ENCODE assay signal across 9 cellular contexts in the genomic region with DNA sequence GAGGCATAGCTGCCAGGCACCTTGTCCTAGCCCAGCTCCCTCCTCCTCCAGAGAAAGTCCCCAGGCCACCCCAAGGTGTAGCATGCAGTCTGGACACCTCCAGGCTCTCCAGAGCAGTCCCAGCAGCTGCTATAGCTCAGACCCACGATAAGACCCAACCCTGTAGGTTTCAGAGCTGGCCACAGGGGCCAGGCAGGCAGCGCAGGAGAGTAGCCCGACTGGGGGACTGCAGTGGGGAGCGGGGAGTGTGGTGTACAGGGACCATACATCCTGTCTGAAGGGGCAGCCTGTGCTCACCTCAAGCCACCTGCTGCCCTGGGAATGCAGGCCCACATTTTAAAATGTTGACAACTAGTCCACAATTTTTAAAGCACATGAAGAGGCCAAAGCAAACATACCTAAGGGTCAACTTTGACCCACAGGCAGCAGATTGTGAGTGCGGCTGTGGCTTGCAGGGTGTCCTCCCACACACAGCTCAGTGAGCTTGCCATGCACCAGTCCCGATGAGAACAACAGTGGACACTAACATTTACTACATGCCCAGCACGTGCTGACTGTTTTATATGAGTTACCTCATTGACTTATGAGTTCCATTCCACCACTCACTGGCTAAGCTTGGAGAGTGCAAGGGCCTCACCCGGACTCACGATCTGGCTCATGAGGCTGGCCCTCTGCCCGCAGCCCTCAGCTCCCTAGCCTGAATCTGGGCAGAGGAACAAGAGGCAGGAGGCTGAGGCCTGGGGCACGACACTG.
DNase-seq lines count a peak whose midpoint lies in the region; ATAC-seq and TF ChIP-seq lines count a peak whose summit lies in the region.
"Had no signal": no experiment of that assay in that cellular context is flagged by ENCODE, and none has a peak within 500 bp of the region (broad histone marks: within the 10 kb centered on the region; RNA-seq: fewer than 3 reads in every experiment).

No MANE protein-coding gene starts in this region.

- peaks cover 0 to 13% of the 10 kb centered on the region in 2 donors for H3K4me1 ChIP-seq in breast epithelium
- H3K4me1 ChIP-seq in SK-N-SH (ENCODE audit: control insufficient read depth in 1 of 2, insufficient read depth in 2 of 2, low read depth in 1 of 2, low read length in 1 of 2) = peaks cover 9 to 66% of the 10 kb centered on the region in 2 experiments; a peak in 3 of 4 replicates

- H3K4me1 Mint-ChIP-seq in MCF 10A (ENCODE audit: insufficient read depth, unreplicated experiment) = peaks cover 22% of the 10 kb centered on the region
- H3K4me1 Mint-ChIP-seq in activated CD8-positive, alpha-beta T cell treated with anti-CD3 and anti-CD28 coated beads, Interleukin-2, amount 10 ng/mL, durations not matched to agents 7 days and 5 days (ENCODE audit: low read depth) = no peaks in the 10 kb centered on the region

- DNase-seq in breast epithelium (ENCODE audit: low spot score in 2 of 2) (peak; percentile 22 to 58), MCF 10A (ENCODE audit: unreplicated experiment) (no peak), fibroblast of peridontal ligament (ENCODE audit: extremely low read depth) (peak; percentile 9), myocyte (ENCODE audit: low read depth) (peak; percentile 39), SK-N-SH (no peak), mesenteric fat pad (ENCODE audit: low spot score) (no peak)
- no peak for DNase-seq in stimulated activated CD4-positive, alpha-beta T cell treated with anti-CD3 and anti-CD28 coated beads, Interleukin-4, amount 100 ng/mL, for 4 hours
- no peak for DNase-seq in activated CD8-positive, alpha-beta T cell treated with anti-CD3 and anti-CD28 coated beads, Interleukin-2, amount 10 ng/mL, durations not matched to agents 7 days and 5 days
- DNase-seq: posterior cingulate gyrus had no signal

- H3K9me2 ChIP-seq in SK-N-SH = no peaks in the 10 kb centered on the region

- no peak overlapping the region for H3K9ac ChIP-seq in SK-N-SH

- H3K9me3 Mint-ChIP-seq in MCF 10A (ENCODE audit: unreplicated experiment) = no peaks in the 10 kb centered on the region
- H3K9me3 Mint-ChIP-seq in activated CD8-positive, alpha-beta T cell treated with anti-CD3 and anti-CD28 coated beads, Interleukin-2, amount 10 ng/mL, durations not matched to agents 7 days and 5 days (ENCODE audit: insufficient read depth) = no peaks in the 10 kb centered on the region

- no peaks in the 10 kb centered on the region for H3K79me2 ChIP-seq in SK-N-SH (ENCODE audit: insufficient read depth)

- H3K9me3 ChIP-seq in breast epithelium (no peaks in the 10 kb centered on the region), SK-N-SH (no peaks in the 10 kb centered on the region)

- WGBS in SK-N-SH (ENCODE audit: low lambda C conversion rate) = 83% methylated on average over 10 of the region's 11 CpGs

- BruUV-seq in MCF 10A (replicated peaks; lab: Mats Ljungman, UMichigan) = no TSS peak

- H3K36me3 ChIP-seq in breast epithelium (no peaks in the 10 kb centered on the region), SK-N-SH (replicated peaks in 1 of 2; ENCODE audit: control insufficient read depth in 1 of 2, insufficient read depth in 2 of 2, low read length in 1 of 2) (no peaks in the 10 kb centered on the region)

- H3K27ac ChIP-seq in breast epithelium = no peak overlapping the region
- peak overlapping the region in 1 of 2 experiments; percentile 3; a peak in 1 of 4 replicates for H3K27ac ChIP-seq in SK-N-SH (ENCODE audit: low read depth in 2 of 2, low read length in 1 of 2)

- H4K20me1 ChIP-seq in SK-N-SH (ENCODE audit: insufficient read depth) = no peaks in the 10 kb centered on the region

- TF ChIP-seq EP300 in SK-N-SH (IDR thresholded peaks at IDR 0.05; ENCODE audit: borderline replicate concordance in 1 of 2, low read depth in 1 of 2, low read length in 1 of 2) = no peak

- no peak for TF ChIP-seq CTCF in breast epithelium (IDR thresholded peaks at IDR 0.05)
- no peak for TF ChIP-seq CTCF in MCF 10A (IDR thresholded peaks at IDR 0.05; ENCODE audit: unreplicated experiment)
- TF ChIP-seq CTCF in SK-N-SH (IDR thresholded peaks at IDR 0.05) = no peak

- no peak for TF ChIP-seq POLR2A in breast epithelium (IDR thresholded peaks at IDR 0.05)

- H3K4me3 Mint-ChIP-seq in MCF 10A (ENCODE audit: unreplicated experiment) = no peak overlapping the region
- no peak overlapping the region for H3K4me3 Mint-ChIP-seq in activated CD8-positive, alpha-beta T cell treated with anti-CD3 and anti-CD28 coated beads, Interleukin-2, amount 10 ng/mL, durations not matched to agents 7 days and 5 days

- no peak overlapping the region for H3K27ac Mint-ChIP-seq in MCF 10A (ENCODE audit: low read depth, unreplicated experiment)
- no peak overlapping the region for H3K27ac Mint-ChIP-seq in activated CD8-positive, alpha-beta T cell treated with anti-CD3 and anti-CD28 coated beads, Interleukin-2, amount 10 ng/mL, durations not matched to agents 7 days and 5 days

- H3K27me3 ChIP-seq in breast epithelium = no peaks in the 10 kb centered on the region
- no peaks in the 10 kb centered on the region for H3K27me3 ChIP-seq in SK-N-SH (ENCODE audit: insufficient read depth)

- no peak overlapping the region for H3K4me2 ChIP-seq in SK-N-SH

- intact Hi-C loops in breast epithelium (cut with DNase I; ENCODE audit: low total_unique reads) = no loop called here
- intact Hi-C loops in MCF 10A (cut with micrococcal nuclease) = no loop called here

- H3K27me3 Mint-ChIP-seq in MCF 10A (ENCODE audit: insufficient read depth, unreplicated experiment) = no peaks in the 10 kb centered on the region
- H3K27me3 Mint-ChIP-seq in activated CD8-positive, alpha-beta T cell treated with anti-CD3 and anti-CD28 coated beads, Interleukin-2, amount 10 ng/mL, durations not matched to agents 7 days and 5 days (ENCODE audit: low read depth) = no peaks in the 10 kb centered on the region

- ATAC-seq in activated CD8-positive, alpha-beta T cell treated with anti-CD3 and anti-CD28 coated beads, Interleukin-2, amount 10 ng/mL, durations not matched to agents 7 days and 5 days = no peak

- POLR2A ChIA-PET in MCF 10A (lab: Yijun Ruan, JAX) = no interaction called here
- POLR2A ChIA-PET in SK-N-SH (lab: Yijun Ruan, JAX) = no interaction called here
- POLR2A ChIA-PET in activated CD8-positive, alpha-beta T cell treated with anti-CD3 and anti-CD28 coated beads, Interleukin-2, amount 10 ng/mL, durations not matched to agents 7 days and 5 days (lab: Charles Lee) = no interaction called here

- no peak for TF ChIP-seq RAD21 in SK-N-SH (IDR thresholded peaks at IDR 0.05; ENCODE audit: low read length)

- H2AFZ ChIP-seq in SK-N-SH (ENCODE audit: low read depth) = no peak overlapping the region

- CTCF ChIA-PET in MCF 10A (lab: Yijun Ruan, JAX) = interaction anchor here (0.8 kb wide), 1 partner anchor 172 kb away, joined by 3 read pairs; no protein-coding TSS in a partner anchor
- CTCF ChIA-PET in SK-N-SH (lab: Yijun Ruan, JAX) = interaction anchor here (0.8 to 1.6 kb wide), 5 partner anchors 16 to 190 kb away, joined by 3 to 4 read pairs (median 3); no protein-coding TSS in a partner anchor
- CTCF ChIA-PET in activated CD8-positive, alpha-beta T cell treated with anti-CD3 and anti-CD28 coated beads, Interleukin-2, amount 10 ng/mL, durations not matched to agents 7 days and 5 days (lab: Charles Lee) = no interaction called here

- H3K4me3 ChIP-seq in breast epithelium = no peak overlapping the region
- H3K4me3 ChIP-seq in SK-N-SH (ENCODE audit: low read depth in 2 of 2, low read length in 1 of 2) = no peak overlapping the region

- H3F3A ChIP-seq in SK-N-SH (replicated peaks; ENCODE audit: insufficient read depth) = no peaks in the 10 kb centered on the region

- no peaks in the 10 kb centered on the region for H3K36me3 Mint-ChIP-seq in MCF 10A (ENCODE audit: insufficient read depth, unreplicated experiment)
- no peaks in the 10 kb centered on the region for H3K36me3 Mint-ChIP-seq in activated CD8-positive, alpha-beta T cell treated with anti-CD3 and anti-CD28 coated beads, Interleukin-2, amount 10 ng/mL, durations not matched to agents 7 days and 5 days (ENCODE audit: low read depth)

TF ChIP-seq in SK-N-SH, 30 proteins besides CTCF, POLR2A, EP300 and RAD21 (continues in another document):
- TF ChIP-seq, protein P1, sequence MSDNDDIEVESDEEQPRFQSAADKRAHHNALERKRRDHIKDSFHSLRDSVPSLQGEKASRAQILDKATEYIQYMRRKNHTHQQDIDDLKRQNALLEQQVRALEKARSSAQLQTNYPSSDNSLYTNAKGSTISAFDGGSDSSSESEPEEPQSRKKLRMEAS (IDR thresholded peaks at IDR 0.05; ENCODE audit: low read depth) = no peak
- TF ChIP-seq MEF2A (IDR thresholded peaks at IDR 0.05; ENCODE audit: borderline replicate concordance, low read depth) (no peak), JUND (IDR thresholded peaks at IDR 0.05) (no peak), POLR2AphosphoS5 (IDR thresholded peaks at IDR 0.05; ENCODE audit: low read depth, low read length) (no peak), FOXM1 (IDR thresholded peaks at IDR 0.05; ENCODE audit: low read depth) (no peak), TEAD4 (IDR thresholded peaks at IDR 0.05; ENCODE audit: borderline replicate concordance, insufficient read depth) (no peak), ELF1 (IDR thresholded peaks at IDR 0.05) (no peak), NFIC (IDR thresholded peaks at IDR 0.05; ENCODE audit: borderline replicate concordance) (no peak)
- TF ChIP-seq, protein P2, sequence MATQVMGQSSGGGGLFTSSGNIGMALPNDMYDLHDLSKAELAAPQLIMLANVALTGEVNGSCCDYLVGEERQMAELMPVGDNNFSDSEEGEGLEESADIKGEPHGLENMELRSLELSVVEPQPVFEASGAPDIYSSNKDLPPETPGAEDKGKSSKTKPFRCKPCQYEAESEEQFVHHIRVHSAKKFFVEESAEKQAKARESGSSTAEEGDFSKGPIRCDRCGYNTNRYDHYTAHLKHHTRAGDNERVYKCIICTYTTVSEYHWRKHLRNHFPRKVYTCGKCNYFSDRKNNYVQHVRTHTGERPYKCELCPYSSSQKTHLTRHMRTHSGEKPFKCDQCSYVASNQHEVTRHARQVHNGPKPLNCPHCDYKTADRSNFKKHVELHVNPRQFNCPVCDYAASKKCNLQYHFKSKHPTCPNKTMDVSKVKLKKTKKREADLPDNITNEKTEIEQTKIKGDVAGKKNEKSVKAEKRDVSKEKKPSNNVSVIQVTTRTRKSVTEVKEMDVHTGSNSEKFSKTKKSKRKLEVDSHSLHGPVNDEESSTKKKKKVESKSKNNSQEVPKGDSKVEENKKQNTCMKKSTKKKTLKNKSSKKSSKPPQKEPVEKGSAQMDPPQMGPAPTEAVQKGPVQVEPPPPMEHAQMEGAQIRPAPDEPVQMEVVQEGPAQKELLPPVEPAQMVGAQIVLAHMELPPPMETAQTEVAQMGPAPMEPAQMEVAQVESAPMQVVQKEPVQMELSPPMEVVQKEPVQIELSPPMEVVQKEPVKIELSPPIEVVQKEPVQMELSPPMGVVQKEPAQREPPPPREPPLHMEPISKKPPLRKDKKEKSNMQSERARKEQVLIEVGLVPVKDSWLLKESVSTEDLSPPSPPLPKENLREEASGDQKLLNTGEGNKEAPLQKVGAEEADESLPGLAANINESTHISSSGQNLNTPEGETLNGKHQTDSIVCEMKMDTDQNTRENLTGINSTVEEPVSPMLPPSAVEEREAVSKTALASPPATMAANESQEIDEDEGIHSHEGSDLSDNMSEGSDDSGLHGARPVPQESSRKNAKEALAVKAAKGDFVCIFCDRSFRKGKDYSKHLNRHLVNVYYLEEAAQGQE (IDR thresholded peaks at IDR 0.05; ENCODE audit: low read depth, low read length) = no peak

Comparison
In these comparisons a context has a peak if more than half of its experiments do, and no peak if none do; other contexts are left out.
1. DNase-seq: peak in breast epithelium (2 of 2), fibroblast of peridontal ligament (single experiment) and myocyte (single experiment); none in MCF 10A (single experiment), SK-N-SH (single experiment), stimulated activated CD4-positive, alpha-beta T cell treated with anti-CD3 and anti-CD28 coated beads, Interleukin-4, amount 100 ng/mL, for 4 hours (0 of 2), activated CD8-positive, alpha-beta T cell treated with anti-CD3 and anti-CD28 coated beads, Interleukin-2, amount 10 ng/mL, durations not matched to agents 7 days and 5 days (single experiment) and mesenteric fat pad (single experiment).